Comparison of ENCODE assay signal across 23 cellular contexts in genomic region chr15:48494646-48495045, GRCh38.
DNase-seq lines count a peak whose midpoint lies in the region; ATAC-seq and TF ChIP-seq lines count a peak whose summit lies in the region.
"Had no signal": no experiment of that assay in that cellular context is flagged by ENCODE, and none has a peak within 500 bp of the region (broad histone marks: within the 10 kb centered on the region; RNA-seq: fewer than 3 reads in every experiment).

No MANE protein-coding gene starts in this region.

- H3K9me3 ChIP-seq in mammary epithelial cell (replicated peaks; ENCODE audit: insufficient read depth, low read length) (no peaks in the 10 kb centered on the region), breast epithelium (no peaks in the 10 kb centered on the region), muscle layer of duodenum (ENCODE audit: control insufficient read depth in 1 of 2, low read length in 2 of 2) (no peaks in the 10 kb centered on the region), heart right ventricle (no peaks in the 10 kb centered on the region), HAP-1 (no peaks in the 10 kb centered on the region)
- H3K9me3 ChIP-seq: A549, pancreas, transverse colon had no signal

- H2AFZ ChIP-seq in mammary epithelial cell (ENCODE audit: low read depth, low read length): no peak overlapping the region

- H3K27me3 ChIP-seq in mammary epithelial cell (ENCODE audit: insufficient read depth, low read length) (no peaks in the 10 kb centered on the region), breast epithelium (no peaks in the 10 kb centered on the region), brain microvascular endothelial cell (replicated peaks) (no peaks in the 10 kb centered on the region), muscle layer of duodenum (ENCODE audit: low read depth, low read length) (no peaks in the 10 kb centered on the region), heart right ventricle (no peaks in the 10 kb centered on the region), HAP-1 (ENCODE audit: low read depth) (no peaks in the 10 kb centered on the region)
- H3K27me3 ChIP-seq: pancreas, transverse colon had no signal

- H3K9me3 Mint-ChIP-seq in natural killer cell: no peaks in the 10 kb centered on the region
- H3K9me3 Mint-ChIP-seq: activated B cell treated with CpG ODN at 0.5 μM for 24 hours; activated naive CD8-positive, alpha-beta T cell treated with anti-CD3 and anti-CD28 coated beads, Interleukin-2, amount 10 ng/mL, durations not matched to agents 7 days and 5 days; CD4-positive, CD25-positive, alpha-beta regulatory T cell; central memory CD8-positive, alpha-beta T cell; stimulated activated effector memory CD8-positive, alpha-beta T cell treated with anti-CD3 and anti-CD28 coated beads, Interleukin-12 subunit alpha, Interleukin-12 subunit beta, amount 100 ng/mL, for 72 hours; T-helper 1 cell treated with Interleukin-12 subunit alpha and Interleukin-12 subunit beta and Interleukin-4 antibody, amounts not matched to agents 30 μg/mL and 1 μg/mL, for 36 hours had no signal

- 90% methylated on average over 2 of the region's 2 CpGs for WGBS in mammary epithelial cell (ENCODE audit: low coverage, missing lambda C conversion rate)
- 82 to 84% methylated on average over 2 of the region's 2 CpGs for WGBS in heart right ventricle, 2 donors

- CTCF ChIA-PET in mammary epithelial cell (lab: Charles Lee; ENCODE audit: low non-redundant PET): no interaction called here

- no peak overlapping the region for H3K27ac Mint-ChIP-seq in natural killer cell
- H3K27ac Mint-ChIP-seq: activated B cell treated with CpG ODN at 0.5 μM for 24 hours; activated naive CD8-positive, alpha-beta T cell treated with anti-CD3 and anti-CD28 coated beads, Interleukin-2, amount 10 ng/mL, durations not matched to agents 7 days and 5 days; CD4-positive, CD25-positive, alpha-beta regulatory T cell; stimulated activated effector memory CD8-positive, alpha-beta T cell treated with anti-CD3 and anti-CD28 coated beads, Interleukin-12 subunit alpha, Interleukin-12 subunit beta, amount 100 ng/mL, for 72 hours; T-helper 1 cell treated with Interleukin-12 subunit alpha and Interleukin-12 subunit beta and Interleukin-4 antibody, amounts not matched to agents 30 μg/mL and 1 μg/mL, for 36 hours had no signal

- H3K4me3 Mint-ChIP-seq in natural killer cell: no peak overlapping the region
- H3K4me3 Mint-ChIP-seq: activated B cell treated with CpG ODN at 0.5 μM for 24 hours; activated naive CD8-positive, alpha-beta T cell treated with anti-CD3 and anti-CD28 coated beads, Interleukin-2, amount 10 ng/mL, durations not matched to agents 7 days and 5 days; CD4-positive, CD25-positive, alpha-beta regulatory T cell; central memory CD8-positive, alpha-beta T cell; stimulated activated effector memory CD8-positive, alpha-beta T cell treated with anti-CD3 and anti-CD28 coated beads, Interleukin-12 subunit alpha, Interleukin-12 subunit beta, amount 100 ng/mL, for 72 hours; T-helper 1 cell treated with Interleukin-12 subunit alpha and Interleukin-12 subunit beta and Interleukin-4 antibody, amounts not matched to agents 30 μg/mL and 1 μg/mL, for 36 hours had no signal

- no peaks in the 10 kb centered on the region for H3K36me3 Mint-ChIP-seq in natural killer cell
- H3K36me3 Mint-ChIP-seq: activated naive CD8-positive, alpha-beta T cell treated with anti-CD3 and anti-CD28 coated beads, Interleukin-2, amount 10 ng/mL, durations not matched to agents 7 days and 5 days; CD4-positive, CD25-positive, alpha-beta regulatory T cell; stimulated activated effector memory CD8-positive, alpha-beta T cell treated with anti-CD3 and anti-CD28 coated beads, Interleukin-12 subunit alpha, Interleukin-12 subunit beta, amount 100 ng/mL, for 72 hours had no signal

- no peaks in the 10 kb centered on the region for H3K79me2 ChIP-seq in mammary epithelial cell (ENCODE audit: insufficient read depth, low read length)

- TF ChIP-seq POLR2A in breast epithelium (IDR thresholded peaks at IDR 0.05): no peak

- H3K4me2 ChIP-seq in mammary epithelial cell (ENCODE audit: insufficient read depth, low read depth, low read length): no peak overlapping the region
- H3K4me2 ChIP-seq: A549 had no signal

- in situ Hi-C loops in mammary epithelial cell (cut with MboI; ENCODE audit: low sequenced_read_pairs in 2 of 2): no loop called here
- in situ Hi-C loops in brain microvascular endothelial cell (cut with HindIII; ENCODE audit: low pct_ligation_motif_present, low sequenced_read_pairs): no loop called here
- in situ Hi-C loops in HAP-1 (cut with MboI; ENCODE audit: low sequenced_read_pairs): no loop called here

- no peak overlapping the region for H3K27ac ChIP-seq in mammary epithelial cell (ENCODE audit: insufficient read depth, low read depth, low read length)
- H3K27ac ChIP-seq in breast epithelium: peak overlapping the region in 1 of 2 donors; percentile 60
- H3K27ac ChIP-seq in brain microvascular endothelial cell: peak overlapping the region; percentile 87
- H3K27ac ChIP-seq in muscle layer of duodenum (ENCODE audit: low read length): peak overlapping the region; percentile 68
- H3K27ac ChIP-seq in heart right ventricle: peak overlapping the region in 3 of 10 donors; percentile 22 to 50 (median 23)
- H3K27ac ChIP-seq: A549, RWPE1 had no signal

- H3K4me1 ChIP-seq in mammary epithelial cell (ENCODE audit: insufficient read depth, low read length): no peaks in the 10 kb centered on the region
- H3K4me1 ChIP-seq in breast epithelium: no peaks in the 10 kb centered on the region
- H3K4me1 ChIP-seq in muscle layer of duodenum (ENCODE audit: control insufficient read depth in 1 of 2, insufficient read depth in 2 of 2, low read length in 2 of 2): no peaks in the 10 kb centered on the region
- peaks cover 0 to 8% (median 0%) of the 10 kb centered on the region in 9 donors for H3K4me1 ChIP-seq in heart right ventricle
- H3K4me1 ChIP-seq in HAP-1: peaks cover 3% of the 10 kb centered on the region; the same call in 1 of the 2 replicates
- H3K4me1 ChIP-seq: A549, pancreas, transverse colon had no signal

- H3K36me3 ChIP-seq in mammary epithelial cell (ENCODE audit: insufficient read depth, low read length) (no peaks in the 10 kb centered on the region), breast epithelium (no peaks in the 10 kb centered on the region), brain microvascular endothelial cell (replicated peaks) (peaks cover 68% of the 10 kb centered on the region), muscle layer of duodenum (ENCODE audit: control insufficient read depth in 1 of 2, insufficient read depth in 2 of 2, low read length in 2 of 2) (peaks cover 18 to 70% of the 10 kb centered on the region in 2 donors), heart right ventricle (peaks cover 0 to 100% (median 25%) of the 10 kb centered on the region in 9 donors), HAP-1 (replicated peaks) (no peaks in the 10 kb centered on the region; the same call in 1 of the 2 replicates)
- H3K36me3 ChIP-seq: pancreas had no signal

- H3K4me3 ChIP-seq in mammary epithelial cell (replicated peaks in 1 of 3; ENCODE audit: insufficient read depth in 1 of 3, low read depth in 2 of 3, low read length in 3 of 3) (no peak overlapping the region), breast epithelium (no peak overlapping the region), brain microvascular endothelial cell (ENCODE audit: low read depth, low read length) (no peak overlapping the region), muscle layer of duodenum (ENCODE audit: low read depth in 1 of 2, low read length in 2 of 2) (no peak overlapping the region), heart right ventricle (no peak overlapping the region), HAP-1 (no peak overlapping the region)
- H3K4me3 ChIP-seq: A549, pancreas, transverse colon had no signal

- no peak overlapping the region for H3K9ac ChIP-seq in mammary epithelial cell (ENCODE audit: insufficient read depth, low read length)

- intact Hi-C loops in mammary epithelial cell (cut with micrococcal nuclease) (no loop called here), breast epithelium (cut with DNase I; ENCODE audit: low total_unique reads) (no loop called here), natural killer cell (cut with micrococcal nuclease) (no loop called here), heart right ventricle (cut with DNase I) (no loop called here)

- no peaks in the 10 kb centered on the region for H3K27me3 Mint-ChIP-seq in natural killer cell (ENCODE audit: low read depth in 2 of 2)
- H3K27me3 Mint-ChIP-seq: activated B cell treated with CpG ODN at 0.5 μM for 24 hours; CD4-positive, CD25-positive, alpha-beta regulatory T cell; central memory CD8-positive, alpha-beta T cell had no signal

- BruUV-seq in mammary epithelial cell (replicated peaks; lab: Mats Ljungman, UMichigan): no TSS peak

- peak; percentile 25 for DNase-seq in mammary epithelial cell
- no peak for DNase-seq in breast epithelium (ENCODE audit: low spot score in 2 of 2)
- no peak for DNase-seq in brain microvascular endothelial cell
- no peak for DNase-seq in natural killer cell
- DNase-seq in heart right ventricle: no peak
- no peak for DNase-seq in HAP-1 (ENCODE audit: low spot score in 2 of 2)
- DNase-seq: activated B cell treated with CpG ODN at 0.5 μM for 24 hours; activated naive CD8-positive, alpha-beta T cell treated with anti-CD3 and anti-CD28 coated beads, Interleukin-2, amount 10 ng/mL, durations not matched to agents 7 days and 5 days; CD4-positive, CD25-positive, alpha-beta regulatory T cell; DMS79 treated with DMSO at 0.1 percent for 48 hours; effector CD8-positive, alpha-beta T cell; NCI-H146; NCI-H226; pancreas; transverse colon had no signal

- no peaks in the 10 kb centered on the region for H4K20me1 ChIP-seq in mammary epithelial cell (ENCODE audit: insufficient read depth, low read length)

- H3K4me1 Mint-ChIP-seq in natural killer cell: no peaks in the 10 kb centered on the region
- H3K4me1 Mint-ChIP-seq: activated B cell treated with CpG ODN at 0.5 μM for 24 hours; activated naive CD8-positive, alpha-beta T cell treated with anti-CD3 and anti-CD28 coated beads, Interleukin-2, amount 10 ng/mL, durations not matched to agents 7 days and 5 days; CD4-positive, CD25-positive, alpha-beta regulatory T cell; central memory CD8-positive, alpha-beta T cell; stimulated activated effector memory CD8-positive, alpha-beta T cell treated with anti-CD3 and anti-CD28 coated beads, Interleukin-12 subunit alpha, Interleukin-12 subunit beta, amount 100 ng/mL, for 72 hours had no signal

- no peak for ATAC-seq in natural killer cell
- ATAC-seq in heart right ventricle: no peak
- no peak for ATAC-seq in HG03095 (IDR thresholded peaks at IDR 0.05; ENCODE audit: unreplicated experiment)
- ATAC-seq: A549; left lobe of liver; pancreas; stimulated activated effector memory CD8-positive, alpha-beta T cell treated with anti-CD3 and anti-CD28 coated beads, Interleukin-12 subunit alpha, Interleukin-12 subunit beta, amount 100 ng/mL, for 72 hours had no signal

- TF ChIP-seq CTCF in mammary epithelial cell (conservative IDR thresholded peaks at IDR 0.05 in 1 of 2, IDR thresholded peaks at IDR 0.05 in 1 of 2; ENCODE audit: extremely low read depth in 1 of 2, insufficient read depth in 1 of 2, low read depth in 1 of 2, low read length in 2 of 2): no peak
- no peak for TF ChIP-seq CTCF in breast epithelium (IDR thresholded peaks at IDR 0.05)
- no peak for TF ChIP-seq CTCF in brain microvascular endothelial cell (IDR thresholded peaks at IDR 0.05; ENCODE audit: low read depth, low read length, missing control alignments)
- no peak for TF ChIP-seq CTCF in natural killer cell (IDR thresholded peaks at IDR 0.05)
- no peak for TF ChIP-seq CTCF in heart right ventricle (IDR thresholded peaks at IDR 0.05)

- dilution Hi-C loops in mammary epithelial cell (cut with HindIII; ENCODE audit: low sequenced_read_pairs): no loop called here
